ENCODE assay signal across 23 cellular contexts in genomic region chr19:6047256-6047655, GRCh38.
"Had no signal": no experiment of that assay in that cellular context is flagged by ENCODE, and none has a peak within 500 bp of the region (broad histone marks: within the 10 kb centered on the region; RNA-seq: fewer than 3 reads in every experiment).

No MANE protein-coding gene starts in this region.

- H3K9me3 Mint-ChIP-seq: activated CD4-positive, alpha-beta T cell treated with anti-CD3 and anti-CD28 coated beads, Interleukin-2, amount 10 ng/mL, durations not matched to agents 7 days and 5 days; activated naive CD4-positive, alpha-beta T cell treated with anti-CD3 and anti-CD28 coated beads, Interleukin-2, amount 50 U/mL, for 24 hours; activated T-cell treated with anti-CD3 and anti-CD28 coated beads, Interleukin-2, amount 50 U/mL, for 72 hours had no signal

- H3K4me3 ChIP-seq: heart left ventricle, pancreas, right lobe of liver, SJSA1, smooth muscle cell, thoracic aorta, upper lobe of left lung had no signal

- H3K36me3 Mint-ChIP-seq: stimulated activated naive B cell treated with anti-CD40 and anti-IgM and Interleukin-4, amounts not matched to agents 10 μg/mL and 1 μg/mL and 100 μg/mL, for 72 hours had no signal

- H3K27me3 Mint-ChIP-seq: activated CD4-positive, alpha-beta T cell treated with anti-CD3 and anti-CD28 coated beads, Interleukin-2, amount 10 ng/mL, durations not matched to agents 7 days and 5 days; activated naive CD4-positive, alpha-beta T cell treated with anti-CD3 and anti-CD28 coated beads, Interleukin-2, amount 50 U/mL, for 24 hours; naive thymus-derived CD8-positive, alpha-beta T cell had no signal

- FAIRE-seq: pancreas, TTC549 had no signal

- H3K27ac ChIP-seq: neutrophil, pancreas, right lobe of liver, SJSA1, thoracic aorta, upper lobe of left lung, WERI-Rb-1 had no signal

- H3K4me3 Mint-ChIP-seq: activated CD4-positive, alpha-beta T cell treated with anti-CD3 and anti-CD28 coated beads, Interleukin-2, amount 10 ng/mL, durations not matched to agents 7 days and 5 days; activated naive CD4-positive, alpha-beta T cell treated with anti-CD3 and anti-CD28 coated beads, Interleukin-2, amount 50 U/mL, for 24 hours; activated T-cell treated with anti-CD3 and anti-CD28 coated beads, Interleukin-2, amount 50 U/mL, for 72 hours; naive thymus-derived CD8-positive, alpha-beta T cell; stimulated activated naive B cell treated with anti-CD40 and anti-IgM and Interleukin-4, amounts not matched to agents 10 μg/mL and 1 μg/mL and 100 μg/mL, for 72 hours had no signal

- H3K4me2 ChIP-seq: smooth muscle cell had no signal

- ATAC-seq: activated T-cell treated with anti-CD3 and anti-CD28 coated beads, Interleukin-2, amount 50 U/mL, for 72 hours; naive thymus-derived CD8-positive, alpha-beta T cell had no signal

- H3K4me1 ChIP-seq: SJSA1 had no signal

- H3K27me3 ChIP-seq: heart left ventricle, neutrophil, pancreas, right lobe of liver, SJSA1, upper lobe of left lung had no signal

- H3K36me3 ChIP-seq: pancreas, right lobe of liver, SJSA1, WERI-Rb-1 had no signal

- H3K27ac Mint-ChIP-seq: activated CD4-positive, alpha-beta T cell treated with anti-CD3 and anti-CD28 coated beads, Interleukin-2, amount 10 ng/mL, durations not matched to agents 7 days and 5 days; activated naive CD4-positive, alpha-beta T cell treated with anti-CD3 and anti-CD28 coated beads, Interleukin-2, amount 50 U/mL, for 24 hours; activated T-cell treated with anti-CD3 and anti-CD28 coated beads, Interleukin-2, amount 50 U/mL, for 72 hours; naive thymus-derived CD8-positive, alpha-beta T cell had no signal

- DNase-seq: activated CD4-positive, alpha-beta T cell treated with anti-CD3 and anti-CD28 coated beads, Interleukin-2, amount 10 ng/mL, durations not matched to agents 7 days and 5 days; activated CD4-positive, CD25-positive, alpha-beta regulatory T cell treated with anti-CD3 and anti-CD28 coated beads, Interleukin-2, amount 50 U/mL, for 72 hours; activated effector memory CD4-positive, alpha-beta T cell treated with Interleukin-2 at 50 U/mL for 16 hours; activated T-cell treated with anti-CD3 and anti-CD28 coated beads, Interleukin-2, amount 50 U/mL, for 72 hours; anterior cingulate cortex; effector CD8-positive, alpha-beta T cell; foreskin melanocyte; heart left ventricle; left cardiac atrium; naive thymus-derived CD8-positive, alpha-beta T cell; pancreas; stimulated activated CD4-positive, alpha-beta T cell treated with anti-CD3 and anti-CD28 coated beads, Interleukin-15, amount 100 ng/mL, for 24 hours; stimulated activated naive B cell treated with anti-CD40 and anti-IgM and Interleukin-4, amounts not matched to agents 10 μg/mL and 1 μg/mL and 100 μg/mL, for 72 hours; T-helper 1 cell had no signal

- H3K9me3 ChIP-seq: heart left ventricle, neutrophil, pancreas, right lobe of liver, SJSA1, thoracic aorta, upper lobe of left lung had no signal
